Comparison of ENCODE assay signal across 8 cellular contexts in the genomic region with DNA sequence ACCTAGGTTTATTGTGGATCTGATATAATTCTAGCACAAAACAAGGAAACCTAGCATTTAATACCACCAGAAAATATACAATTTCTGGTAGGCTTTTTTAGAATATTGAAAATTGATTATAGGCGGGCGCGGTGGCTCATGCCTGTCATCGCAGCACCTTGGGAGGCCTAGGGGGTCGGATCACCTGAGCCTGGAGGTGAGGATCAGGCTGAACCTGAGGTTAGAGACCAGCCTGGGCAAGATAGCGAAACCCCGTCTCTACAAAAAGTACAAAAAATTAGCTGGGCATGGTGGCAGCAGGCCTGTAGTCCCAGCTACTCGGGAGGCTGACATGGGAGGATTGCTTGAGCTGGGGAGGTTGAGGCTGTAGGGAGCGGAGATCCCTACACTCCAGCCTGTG. TPM values are rescaled to one million over a fixed set of nuclear protein-coding genes. Genes with fewer than 3 reads are reported as not detected.
DNase-seq lines count a peak whose midpoint lies in the region; ATAC-seq, FAIRE-seq and TF ChIP-seq lines count a peak whose summit lies in the region.

No MANE protein-coding gene starts in this region.

- H3K27me3 Mint-ChIP-seq in CD8-positive, alpha-beta memory T cell = peaks cover 0 to 5% of the 10 kb centered on the region in 2 donors
- H3K27me3 Mint-ChIP-seq in osteocyte (ENCODE audit: unreplicated experiment) = no peaks in the 10 kb centered on the region

- DNase-seq in CD8-positive, alpha-beta memory T cell = no peak
- DNase-seq in OCI-M1 (lab: John Stamatoyannopoulos, UW) (peak; percentile 54), epithelial cell of esophagus (ENCODE audit: low read depth) (no peak), osteocyte (ENCODE audit: extremely low spot score, unreplicated experiment) (no peak), GM12891 (ENCODE audit: insufficient read length, low spot score) (no peak), cerebellar cortex (ENCODE audit: low spot score) (no peak)

- ATAC-seq in GM19463 (IDR thresholded peaks at IDR 0.05; ENCODE audit: unreplicated experiment) = no peak
- no peak for ATAC-seq in GM19023 (IDR thresholded peaks at IDR 0.05; ENCODE audit: unreplicated experiment)

- no peak for TF ChIP-seq POLR2A in GM12891 (IDR thresholded peaks at IDR 0.05; ENCODE audit: low read depth, low read length)

- H3K36me3 ChIP-seq in CD8-positive, alpha-beta memory T cell (ENCODE audit: insufficient read depth, low read length) = no peaks in the 10 kb centered on the region

- peak overlapping the region; percentile 92 to 100 (median 98) for H3K4me3 Mint-ChIP-seq in CD8-positive, alpha-beta memory T cell
- peak overlapping the region; percentile 97 for H3K4me3 Mint-ChIP-seq in osteocyte (ENCODE audit: unreplicated experiment)

- H3K36me3 Mint-ChIP-seq in CD8-positive, alpha-beta memory T cell = peaks cover 0 to 11% (median 2%) of the 10 kb centered on the region in 3 donors
- no peaks in the 10 kb centered on the region for H3K36me3 Mint-ChIP-seq in osteocyte (ENCODE audit: unreplicated experiment)

- TF ChIP-seq CTCF in epithelial cell of esophagus (IDR thresholded peaks at IDR 0.05; ENCODE audit: insufficient read depth, low read depth, low read length, missing control alignments) (no peak), osteocyte (IDR thresholded peaks at IDR 0.05) (no peak)

- CTCF ChIA-PET in CD8-positive, alpha-beta memory T cell (lab: Charles Lee) = interaction anchor here (0.9 to 1.0 kb wide), 3 partner anchors 10 to 22 kb away, joined by 3 to 4 read pairs (median 3); no protein-coding TSS in a partner anchor

- H3K4me3 ChIP-seq in CD8-positive, alpha-beta memory T cell (ENCODE audit: low read length) = peak overlapping the region; percentile 87
- H3K4me3 ChIP-seq in epithelial cell of esophagus (ENCODE audit: low read length) = peak overlapping the region; percentile 68

- H3K9me3 ChIP-seq in CD8-positive, alpha-beta memory T cell (ENCODE audit: low read length) = no peaks in the 10 kb centered on the region

- peaks cover 39 to 47% (median 42%) of the 10 kb centered on the region in 3 donors for H3K4me1 Mint-ChIP-seq in CD8-positive, alpha-beta memory T cell
- peaks cover 34% of the 10 kb centered on the region for H3K4me1 Mint-ChIP-seq in osteocyte (ENCODE audit: unreplicated experiment)

- peak overlapping the region; percentile 98 to 100 (median 99) for H3K27ac Mint-ChIP-seq in CD8-positive, alpha-beta memory T cell
- H3K27ac Mint-ChIP-seq in osteocyte (ENCODE audit: unreplicated experiment) = peak overlapping the region; percentile 98

- no peaks in the 10 kb centered on the region for H3K27me3 ChIP-seq in CD8-positive, alpha-beta memory T cell (ENCODE audit: insufficient read depth, low read length, poor library complexity, severe bottlenecking)

- POLR2A ChIA-PET in CD8-positive, alpha-beta memory T cell (lab: Charles Lee) = interaction anchor here (0.9 kb wide), 1 partner anchor 1209 kb away, joined by 3 read pairs; no protein-coding TSS in a partner anchor

- H3K9me3 Mint-ChIP-seq in CD8-positive, alpha-beta memory T cell = no peaks in the 10 kb centered on the region
- H3K9me3 Mint-ChIP-seq in osteocyte (ENCODE audit: unreplicated experiment) = no peaks in the 10 kb centered on the region

- peaks cover 37% of the 10 kb centered on the region for H3K4me1 ChIP-seq in CD8-positive, alpha-beta memory T cell (ENCODE audit: insufficient read depth, low read length)

- FAIRE-seq in GM12891 (lab: Jason Lieb, UNC) = no peak

- peak overlapping the region; percentile 86 for H3K27ac ChIP-seq in CD8-positive, alpha-beta memory T cell (ENCODE audit: low read depth, low read length)

TF ChIP-seq in GM12891, 5 proteins besides CTCF, POLR2A, EP300 and RAD21:
- no peak for TF ChIP-seq TAF1 (IDR thresholded peaks at IDR 0.05; ENCODE audit: low read depth, low read length)

RNA-seq across cellular contexts. Expression of gene COP1, which starts 0.9 kb away (rescaled TPM):
- 10 to 100 TPM; 39.7 to 43.0 TPM for total RNA-seq in CD8-positive, alpha-beta memory T cell
- 40.6 TPM for polyA plus RNA-seq in CD8-positive, alpha-beta memory T cell
- total RNA-seq in osteocyte = 35.8 and 39.1 TPM in 2 replicates
- polyA plus RNA-seq in GM12891 (2012; ENCODE audit: low read depth, missing spikeins) = 23.2 TPM
